ENCODE assay signal across 1 cellular context in the genomic region with DNA sequence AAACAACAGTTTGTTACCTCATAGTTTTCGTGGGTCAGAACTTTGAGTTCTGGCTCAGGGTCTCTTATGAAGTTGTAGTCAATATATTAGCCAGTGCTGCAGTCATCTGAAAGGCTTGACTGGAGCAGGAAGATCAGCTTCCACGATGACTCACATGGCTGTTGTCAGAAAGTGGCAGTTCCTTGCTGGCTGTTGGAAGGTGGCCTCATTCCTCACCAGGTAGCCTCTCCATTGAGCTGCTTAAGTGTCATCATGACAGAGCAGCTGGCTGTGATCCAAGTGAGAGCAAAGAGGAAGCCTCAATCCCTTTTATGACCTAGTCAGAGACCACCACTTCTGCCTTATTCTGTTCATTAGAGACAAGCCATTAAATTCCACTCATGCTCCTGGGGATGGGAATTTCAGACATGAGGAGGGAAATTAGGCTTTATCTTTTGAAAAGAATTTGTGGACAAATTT.
TF ChIP-seq lines count a peak whose summit lies in the region.

No MANE protein-coding gene starts in this region.

TF ChIP-seq in HepG2, 621 proteins besides CTCF, POLR2A, EP300 and RAD21 (continued from another document):
- TF ChIP-seq, protein P1, sequence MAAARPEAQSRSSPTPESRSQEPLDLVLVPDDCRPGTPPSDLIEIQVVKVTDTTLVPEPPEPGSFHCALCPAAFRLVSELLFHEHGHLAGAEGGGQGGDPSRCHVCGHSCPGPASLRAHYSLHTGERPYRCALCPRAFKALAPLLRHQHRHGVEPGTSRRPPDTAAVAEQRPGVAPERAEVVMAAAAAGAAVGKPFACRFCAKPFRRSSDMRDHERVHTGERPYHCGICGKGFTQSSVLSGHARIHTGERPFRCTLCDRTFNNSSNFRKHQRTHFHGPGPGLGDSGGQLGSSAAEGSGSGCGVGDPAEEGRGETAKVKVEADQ (CRISPR knock-in tag; IDR thresholded peaks at IDR 0.05; ENCODE audit: borderline replicate concordance), result no peak
- TF ChIP-seq, protein P2, sequence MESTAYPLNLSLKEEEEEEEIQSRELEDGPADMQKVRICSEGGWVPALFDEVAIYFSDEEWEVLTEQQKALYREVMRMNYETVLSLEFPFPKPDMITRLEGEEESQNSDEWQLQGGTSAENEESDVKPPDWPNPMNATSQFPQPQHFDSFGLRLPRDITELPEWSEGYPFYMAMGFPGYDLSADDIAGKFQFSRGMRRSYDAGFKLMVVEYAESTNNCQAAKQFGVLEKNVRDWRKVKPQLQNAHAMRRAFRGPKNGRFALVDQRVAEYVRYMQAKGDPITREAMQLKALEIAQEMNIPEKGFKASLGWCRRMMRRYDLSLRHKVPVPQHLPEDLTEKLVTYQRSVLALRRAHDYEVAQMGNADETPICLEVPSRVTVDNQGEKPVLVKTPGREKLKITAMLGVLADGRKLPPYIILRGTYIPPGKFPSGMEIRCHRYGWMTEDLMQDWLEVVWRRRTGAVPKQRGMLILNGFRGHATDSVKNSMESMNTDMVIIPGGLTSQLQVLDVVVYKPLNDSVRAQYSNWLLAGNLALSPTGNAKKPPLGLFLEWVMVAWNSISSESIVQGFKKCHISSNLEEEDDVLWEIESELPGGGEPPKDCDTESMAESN (CRISPR knock-in tag; conservative IDR thresholded peaks at IDR 0.05), result no peak
- TF ChIP-seq, protein P3, sequence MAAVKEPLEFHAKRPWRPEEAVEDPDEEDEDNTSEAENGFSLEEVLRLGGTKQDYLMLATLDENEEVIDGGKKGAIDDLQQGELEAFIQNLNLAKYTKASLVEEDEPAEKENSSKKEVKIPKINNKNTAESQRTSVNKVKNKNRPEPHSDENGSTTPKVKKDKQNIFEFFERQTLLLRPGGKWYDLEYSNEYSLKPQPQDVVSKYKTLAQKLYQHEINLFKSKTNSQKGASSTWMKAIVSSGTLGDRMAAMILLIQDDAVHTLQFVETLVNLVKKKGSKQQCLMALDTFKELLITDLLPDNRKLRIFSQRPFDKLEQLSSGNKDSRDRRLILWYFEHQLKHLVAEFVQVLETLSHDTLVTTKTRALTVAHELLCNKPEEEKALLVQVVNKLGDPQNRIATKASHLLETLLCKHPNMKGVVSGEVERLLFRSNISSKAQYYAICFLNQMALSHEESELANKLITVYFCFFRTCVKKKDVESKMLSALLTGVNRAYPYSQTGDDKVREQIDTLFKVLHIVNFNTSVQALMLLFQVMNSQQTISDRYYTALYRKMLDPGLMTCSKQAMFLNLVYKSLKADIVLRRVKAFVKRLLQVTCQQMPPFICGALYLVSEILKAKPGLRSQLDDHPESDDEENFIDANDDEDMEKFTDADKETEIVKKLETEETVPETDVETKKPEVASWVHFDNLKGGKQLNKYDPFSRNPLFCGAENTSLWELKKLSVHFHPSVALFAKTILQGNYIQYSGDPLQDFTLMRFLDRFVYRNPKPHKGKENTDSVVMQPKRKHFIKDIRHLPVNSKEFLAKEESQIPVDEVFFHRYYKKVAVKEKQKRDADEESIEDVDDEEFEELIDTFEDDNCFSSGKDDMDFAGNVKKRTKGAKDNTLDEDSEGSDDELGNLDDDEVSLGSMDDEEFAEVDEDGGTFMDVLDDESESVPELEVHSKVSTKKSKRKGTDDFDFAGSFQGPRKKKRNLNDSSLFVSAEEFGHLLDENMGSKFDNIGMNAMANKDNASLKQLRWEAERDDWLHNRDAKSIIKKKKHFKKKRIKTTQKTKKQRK (IDR thresholded peaks at IDR 0.05; ENCODE audit: low read length), result no peak
- TF ChIP-seq SCMH1 (CRISPR knock-in tag; IDR thresholded peaks at IDR 0.05; ENCODE audit: borderline replicate concordance) (no peak), ZNF354B (CRISPR knock-in tag; IDR thresholded peaks at IDR 0.05) (no peak), MXD4 (CRISPR knock-in tag; IDR thresholded peaks at IDR 0.05) (no peak), ZBTB8A (CRISPR knock-in tag; IDR thresholded peaks at IDR 0.05; ENCODE audit: borderline replicate concordance, low read depth) (no peak), NAIF1 (CRISPR knock-in tag; IDR thresholded peaks at IDR 0.05; ENCODE audit: borderline replicate concordance) (no peak), FOSL2 (CRISPR knock-in tag; IDR thresholded peaks at IDR 0.05) (peak; percentile 92), ZNF644 (CRISPR knock-in tag; IDR thresholded peaks at IDR 0.05; ENCODE audit: low read depth) (0 out of 2 replicates have a peak, but pooled peaks have one; percentile 35), NFKBIZ (CRISPR knock-in tag; IDR thresholded peaks at IDR 0.05) (no peak), CC2D1A (CRISPR knock-in tag; IDR thresholded peaks at IDR 0.05) (no peak)
- TF ChIP-seq, protein P4, sequence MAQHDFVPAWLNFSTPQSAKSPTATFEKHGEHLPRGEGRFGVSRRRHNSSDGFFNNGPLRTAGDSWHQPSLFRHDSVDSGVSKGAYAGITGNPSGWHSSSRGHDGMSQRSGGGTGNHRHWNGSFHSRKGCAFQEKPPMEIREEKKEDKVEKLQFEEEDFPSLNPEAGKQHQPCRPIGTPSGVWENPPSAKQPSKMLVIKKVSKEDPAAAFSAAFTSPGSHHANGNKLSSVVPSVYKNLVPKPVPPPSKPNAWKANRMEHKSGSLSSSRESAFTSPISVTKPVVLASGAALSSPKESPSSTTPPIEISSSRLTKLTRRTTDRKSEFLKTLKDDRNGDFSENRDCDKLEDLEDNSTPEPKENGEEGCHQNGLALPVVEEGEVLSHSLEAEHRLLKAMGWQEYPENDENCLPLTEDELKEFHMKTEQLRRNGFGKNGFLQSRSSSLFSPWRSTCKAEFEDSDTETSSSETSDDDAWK (CRISPR knock-in tag; IDR thresholded peaks at IDR 0.05), result no peak
- TF ChIP-seq, protein P5, sequence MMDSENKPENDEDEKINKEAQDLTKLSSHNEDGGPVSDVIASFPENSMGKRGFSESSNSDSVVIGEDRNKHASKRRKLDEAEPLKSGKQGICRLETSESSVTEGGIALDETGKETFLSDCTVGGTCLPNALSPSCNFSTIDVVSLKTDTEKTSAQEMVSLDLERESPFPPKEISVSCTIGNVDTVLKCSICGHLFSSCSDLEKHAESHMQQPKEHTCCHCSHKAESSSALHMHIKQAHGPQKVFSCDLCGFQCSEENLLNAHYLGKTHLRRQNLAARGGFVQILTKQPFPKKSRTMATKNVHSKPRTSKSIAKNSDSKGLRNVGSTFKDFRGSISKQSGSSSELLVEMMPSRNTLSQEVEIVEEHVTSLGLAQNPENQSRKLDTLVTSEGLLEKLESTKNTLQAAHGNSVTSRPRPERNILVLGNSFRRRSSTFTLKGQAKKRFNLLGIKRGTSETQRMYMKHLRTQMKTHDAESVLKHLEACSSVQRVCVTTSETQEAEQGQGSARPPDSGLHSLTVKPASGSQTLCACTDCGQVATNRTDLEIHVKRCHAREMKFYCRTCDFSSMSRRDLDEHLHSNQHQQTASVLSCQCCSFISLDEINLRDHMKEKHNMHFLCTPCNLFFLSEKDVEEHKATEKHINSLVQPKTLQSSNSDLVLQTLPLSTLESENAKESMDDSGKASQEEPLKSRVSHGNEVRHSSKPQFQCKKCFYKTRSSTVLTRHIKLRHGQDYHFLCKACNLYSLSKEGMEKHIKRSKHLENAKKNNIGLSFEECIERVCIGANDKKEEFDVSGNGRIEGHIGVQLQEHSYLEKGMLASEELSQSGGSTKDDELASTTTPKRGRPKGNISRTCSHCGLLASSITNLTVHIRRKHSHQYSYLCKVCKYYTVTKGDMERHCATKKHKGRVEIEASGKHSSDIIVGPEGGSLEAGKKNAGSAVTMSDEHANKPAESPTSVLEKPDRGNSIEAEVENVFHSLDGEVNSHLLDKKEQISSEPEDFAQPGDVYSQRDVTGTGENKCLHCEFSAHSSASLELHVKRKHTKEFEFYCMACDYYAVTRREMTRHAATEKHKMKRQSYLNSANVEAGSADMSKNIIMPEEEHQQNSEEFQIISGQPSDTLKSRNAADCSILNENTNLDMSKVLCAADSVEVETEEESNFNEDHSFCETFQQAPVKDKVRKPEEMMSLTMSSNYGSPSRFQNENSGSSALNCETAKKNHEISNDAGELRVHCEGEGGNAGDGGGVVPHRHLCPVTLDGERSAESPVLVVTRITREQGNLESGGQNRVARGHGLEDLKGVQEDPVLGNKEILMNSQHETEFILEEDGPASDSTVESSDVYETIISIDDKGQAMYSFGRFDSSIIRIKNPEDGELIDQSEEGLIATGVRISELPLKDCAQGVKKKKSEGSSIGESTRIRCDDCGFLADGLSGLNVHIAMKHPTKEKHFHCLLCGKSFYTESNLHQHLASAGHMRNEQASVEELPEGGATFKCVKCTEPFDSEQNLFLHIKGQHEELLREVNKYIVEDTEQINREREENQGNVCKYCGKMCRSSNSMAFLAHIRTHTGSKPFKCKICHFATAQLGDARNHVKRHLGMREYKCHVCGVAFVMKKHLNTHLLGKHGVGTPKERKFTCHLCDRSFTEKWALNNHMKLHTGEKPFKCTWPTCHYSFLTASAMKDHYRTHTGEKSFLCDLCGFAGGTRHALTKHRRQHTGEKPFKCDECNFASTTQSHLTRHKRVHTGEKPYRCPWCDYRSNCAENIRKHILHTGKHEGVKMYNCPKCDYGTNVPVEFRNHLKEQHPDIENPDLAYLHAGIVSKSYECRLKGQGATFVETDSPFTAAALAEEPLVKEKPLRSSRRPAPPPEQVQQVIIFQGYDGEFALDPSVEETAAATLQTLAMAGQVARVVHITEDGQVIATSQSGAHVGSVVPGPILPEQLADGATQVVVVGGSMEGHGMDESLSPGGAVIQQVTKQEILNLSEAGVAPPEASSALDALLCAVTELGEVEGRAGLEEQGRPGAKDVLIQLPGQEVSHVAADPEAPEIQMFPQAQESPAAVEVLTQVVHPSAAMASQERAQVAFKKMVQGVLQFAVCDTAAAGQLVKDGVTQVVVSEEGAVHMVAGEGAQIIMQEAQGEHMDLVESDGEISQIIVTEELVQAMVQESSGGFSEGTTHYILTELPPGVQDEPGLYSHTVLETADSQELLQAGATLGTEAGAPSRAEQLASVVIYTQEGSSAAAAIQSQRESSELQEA (CRISPR knock-in tag; IDR thresholded peaks at IDR 0.05; ENCODE audit: not compliant biosample characterization), result no peak
- TF ChIP-seq, protein P6, sequence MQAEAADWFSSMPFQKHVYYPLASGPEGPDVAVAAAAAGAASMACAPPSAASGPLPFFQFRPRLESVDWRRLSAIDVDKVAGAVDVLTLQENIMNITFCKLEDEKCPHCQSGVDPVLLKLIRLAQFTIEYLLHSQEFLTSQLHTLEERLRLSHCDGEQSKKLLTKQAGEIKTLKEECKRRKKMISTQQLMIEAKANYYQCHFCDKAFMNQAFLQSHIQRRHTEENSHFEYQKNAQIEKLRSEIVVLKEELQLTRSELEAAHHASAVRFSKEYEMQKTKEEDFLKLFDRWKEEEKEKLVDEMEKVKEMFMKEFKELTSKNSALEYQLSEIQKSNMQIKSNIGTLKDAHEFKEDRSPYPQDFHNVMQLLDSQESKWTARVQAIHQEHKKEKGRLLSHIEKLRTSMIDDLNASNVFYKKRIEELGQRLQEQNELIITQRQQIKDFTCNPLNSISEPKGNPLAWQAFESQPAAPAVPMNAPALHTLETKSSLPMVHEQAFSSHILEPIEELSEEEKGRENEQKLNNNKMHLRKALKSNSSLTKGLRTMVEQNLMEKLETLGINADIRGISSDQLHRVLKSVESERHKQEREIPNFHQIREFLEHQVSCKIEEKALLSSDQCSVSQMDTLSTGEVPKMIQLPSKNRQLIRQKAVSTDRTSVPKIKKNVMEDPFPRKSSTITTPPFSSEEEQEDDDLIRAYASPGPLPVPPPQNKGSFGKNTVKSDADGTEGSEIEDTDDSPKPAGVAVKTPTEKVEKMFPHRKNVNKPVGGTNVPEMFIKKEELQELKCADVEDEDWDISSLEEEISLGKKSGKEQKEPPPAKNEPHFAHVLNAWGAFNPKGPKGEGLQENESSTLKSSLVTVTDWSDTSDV (CRISPR knock-in tag; IDR thresholded peaks at IDR 0.05), result no peak
